Comparison of ENCODE assay signal across 1 cellular context in the genomic region with DNA sequence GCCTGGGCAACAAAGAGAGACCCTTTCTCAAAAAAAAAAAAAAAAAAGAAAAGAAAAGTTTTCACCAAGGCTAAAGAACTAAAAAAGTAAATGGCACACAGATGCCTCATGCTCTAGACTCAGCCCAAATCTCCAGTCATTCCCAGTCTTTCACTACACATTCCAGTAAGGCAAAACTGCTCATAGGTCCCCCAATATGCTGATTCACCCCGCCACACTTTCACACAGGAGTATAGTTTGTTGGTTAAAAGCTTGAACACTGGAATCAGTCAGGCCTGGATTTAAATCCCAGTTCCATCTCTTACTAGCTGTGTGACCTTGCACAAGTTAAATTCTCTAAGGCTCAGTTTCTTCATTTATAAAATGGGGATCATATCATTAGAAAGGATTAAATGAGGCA.
TF ChIP-seq lines count a peak whose summit lies in the region.

No MANE protein-coding gene starts in this region.

TF ChIP-seq in A549, 52 proteins besides CTCF, POLR2A, EP300 and RAD21 (continued from another document):
- TF ChIP-seq, protein P1, sequence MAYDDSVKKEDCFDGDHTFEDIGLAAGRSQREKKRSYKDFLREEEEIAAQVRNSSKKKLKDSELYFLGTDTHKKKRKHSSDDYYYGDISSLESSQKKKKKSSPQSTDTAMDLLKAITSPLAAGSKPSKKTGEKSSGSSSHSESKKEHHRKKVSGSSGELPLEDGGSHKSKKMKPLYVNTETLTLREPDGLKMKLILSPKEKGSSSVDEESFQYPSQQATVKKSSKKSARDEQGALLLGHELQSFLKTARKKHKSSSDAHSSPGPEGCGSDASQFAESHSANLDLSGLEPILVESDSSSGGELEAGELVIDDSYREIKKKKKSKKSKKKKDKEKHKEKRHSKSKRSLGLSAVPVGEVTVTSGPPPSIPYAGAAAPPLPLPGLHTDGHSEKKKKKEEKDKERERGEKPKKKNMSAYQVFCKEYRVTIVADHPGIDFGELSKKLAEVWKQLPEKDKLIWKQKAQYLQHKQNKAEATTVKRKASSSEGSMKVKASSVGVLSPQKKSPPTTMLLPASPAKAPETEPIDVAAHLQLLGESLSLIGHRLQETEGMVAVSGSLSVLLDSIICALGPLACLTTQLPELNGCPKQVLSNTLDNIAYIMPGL (CRISPR knock-in tag; IDR thresholded peaks at IDR 0.05; ENCODE audit: borderline replicate concordance), result no peak
- TF ChIP-seq MYC (IDR thresholded peaks at IDR 0.05; ENCODE audit: borderline replicate concordance, low read length) (no peak), CHD2 (IDR thresholded peaks at IDR 0.05; ENCODE audit: low read length, partially characterized antibody) (no peak), KDM1A (IDR thresholded peaks at IDR 0.05; ENCODE audit: low read depth) (no peak), JUN (IDR thresholded peaks at IDR 0.05) (no peak), CHD4 (IDR thresholded peaks at IDR 0.05; ENCODE audit: borderline replicate concordance) (no peak), RFX5 (IDR thresholded peaks at IDR 0.05) (no peak)
- TF ChIP-seq, protein P2, sequence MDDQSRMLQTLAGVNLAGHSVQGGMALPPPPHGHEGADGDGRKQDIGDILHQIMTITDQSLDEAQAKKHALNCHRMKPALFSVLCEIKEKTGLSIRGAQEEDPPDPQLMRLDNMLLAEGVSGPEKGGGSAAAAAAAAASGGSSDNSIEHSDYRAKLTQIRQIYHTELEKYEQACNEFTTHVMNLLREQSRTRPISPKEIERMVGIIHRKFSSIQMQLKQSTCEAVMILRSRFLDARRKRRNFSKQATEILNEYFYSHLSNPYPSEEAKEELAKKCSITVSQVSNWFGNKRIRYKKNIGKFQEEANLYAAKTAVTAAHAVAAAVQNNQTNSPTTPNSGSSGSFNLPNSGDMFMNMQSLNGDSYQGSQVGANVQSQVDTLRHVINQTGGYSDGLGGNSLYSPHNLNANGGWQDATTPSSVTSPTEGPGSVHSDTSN (IDR thresholded peaks at IDR 0.05), result no peak
- TF ChIP-seq, protein P3, sequence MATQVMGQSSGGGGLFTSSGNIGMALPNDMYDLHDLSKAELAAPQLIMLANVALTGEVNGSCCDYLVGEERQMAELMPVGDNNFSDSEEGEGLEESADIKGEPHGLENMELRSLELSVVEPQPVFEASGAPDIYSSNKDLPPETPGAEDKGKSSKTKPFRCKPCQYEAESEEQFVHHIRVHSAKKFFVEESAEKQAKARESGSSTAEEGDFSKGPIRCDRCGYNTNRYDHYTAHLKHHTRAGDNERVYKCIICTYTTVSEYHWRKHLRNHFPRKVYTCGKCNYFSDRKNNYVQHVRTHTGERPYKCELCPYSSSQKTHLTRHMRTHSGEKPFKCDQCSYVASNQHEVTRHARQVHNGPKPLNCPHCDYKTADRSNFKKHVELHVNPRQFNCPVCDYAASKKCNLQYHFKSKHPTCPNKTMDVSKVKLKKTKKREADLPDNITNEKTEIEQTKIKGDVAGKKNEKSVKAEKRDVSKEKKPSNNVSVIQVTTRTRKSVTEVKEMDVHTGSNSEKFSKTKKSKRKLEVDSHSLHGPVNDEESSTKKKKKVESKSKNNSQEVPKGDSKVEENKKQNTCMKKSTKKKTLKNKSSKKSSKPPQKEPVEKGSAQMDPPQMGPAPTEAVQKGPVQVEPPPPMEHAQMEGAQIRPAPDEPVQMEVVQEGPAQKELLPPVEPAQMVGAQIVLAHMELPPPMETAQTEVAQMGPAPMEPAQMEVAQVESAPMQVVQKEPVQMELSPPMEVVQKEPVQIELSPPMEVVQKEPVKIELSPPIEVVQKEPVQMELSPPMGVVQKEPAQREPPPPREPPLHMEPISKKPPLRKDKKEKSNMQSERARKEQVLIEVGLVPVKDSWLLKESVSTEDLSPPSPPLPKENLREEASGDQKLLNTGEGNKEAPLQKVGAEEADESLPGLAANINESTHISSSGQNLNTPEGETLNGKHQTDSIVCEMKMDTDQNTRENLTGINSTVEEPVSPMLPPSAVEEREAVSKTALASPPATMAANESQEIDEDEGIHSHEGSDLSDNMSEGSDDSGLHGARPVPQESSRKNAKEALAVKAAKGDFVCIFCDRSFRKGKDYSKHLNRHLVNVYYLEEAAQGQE (IDR thresholded peaks at IDR 0.05), result no peak
- TF ChIP-seq, protein P4, sequence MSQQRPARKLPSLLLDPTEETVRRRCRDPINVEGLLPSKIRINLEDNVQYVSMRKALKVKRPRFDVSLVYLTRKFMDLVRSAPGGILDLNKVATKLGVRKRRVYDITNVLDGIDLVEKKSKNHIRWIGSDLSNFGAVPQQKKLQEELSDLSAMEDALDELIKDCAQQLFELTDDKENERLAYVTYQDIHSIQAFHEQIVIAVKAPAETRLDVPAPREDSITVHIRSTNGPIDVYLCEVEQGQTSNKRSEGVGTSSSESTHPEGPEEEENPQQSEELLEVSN (IDR thresholded peaks at IDR 0.05; ENCODE audit: borderline replicate concordance, low read depth), result no peak
